1 cellular context compared by ENCODE assay signal in genomic region chr16:88437367-88437964, GRCh38.
TF ChIP-seq lines count a peak whose summit lies in the region.

No MANE protein-coding gene starts in this region.

TF ChIP-seq in GM23338, 12 proteins besides CTCF, POLR2A, EP300 and RAD21 (continued from another document):
- TF ChIP-seq ZNF462 (CRISPR knock-in tag; IDR thresholded peaks at IDR 0.05) (no peak), REST (IDR thresholded peaks at IDR 0.05; ENCODE audit: unreplicated experiment) (no peak), NANOG (IDR thresholded peaks at IDR 0.05; ENCODE audit: borderline replicate concordance) (no peak), EZH2 (IDR thresholded peaks at IDR 0.05; ENCODE audit: low read depth, unreplicated experiment) (no peak), ZNF331 (CRISPR knock-in tag; IDR thresholded peaks at IDR 0.05; ENCODE audit: low read depth) (no peak), STAT1 (IDR thresholded peaks at IDR 0.05; ENCODE audit: unreplicated experiment) (no peak)
